Comparison of ENCODE assay signal across 31 cellular contexts in the genomic region with DNA sequence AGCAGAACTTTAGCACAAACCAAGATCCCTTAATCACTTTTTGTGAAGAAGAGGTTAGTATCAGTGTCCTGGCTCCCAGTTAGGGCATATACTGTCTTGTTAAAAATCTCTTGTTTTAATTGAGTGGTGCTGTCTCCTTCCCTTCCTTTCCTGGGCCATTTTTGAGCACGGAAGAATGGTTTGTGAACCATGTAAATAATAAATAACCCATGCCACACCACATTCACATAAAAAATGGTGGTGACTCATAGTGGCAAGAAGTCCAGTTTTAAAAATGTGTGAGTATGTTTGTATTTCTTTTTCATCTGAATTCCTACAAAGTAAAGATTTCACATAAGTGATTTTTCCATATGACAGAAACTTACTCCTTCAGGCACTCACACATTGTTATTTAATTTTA. TPM values are rescaled to one million over a fixed set of nuclear protein-coding genes. Genes with fewer than 3 reads are reported as not detected.
DNase-seq lines count a peak whose midpoint lies in the region; ATAC-seq and TF ChIP-seq lines count a peak whose summit lies in the region.
"Had no signal": no experiment of that assay in that cellular context is flagged by ENCODE, and none has a peak within 500 bp of the region (broad histone marks: within the 10 kb centered on the region; RNA-seq: fewer than 3 reads in every experiment).

No MANE protein-coding gene starts in this region.

- peak; percentile 21 for DNase-seq in A172 (ENCODE audit: low spot score)
- DNase-seq in HFFc6: peak; percentile 3
- peak; percentile 42 for DNase-seq in amniotic epithelial cell (ENCODE audit: low read depth)
- peak; percentile 37 for DNase-seq in fibroblast of mammary gland (ENCODE audit: low read depth)
- DNase-seq in SHP77 (lab: John Stamatoyannopoulos, UW): no peak
- DNase-seq in activated CD4-positive, alpha-beta memory T cell treated with anti-CD3 and anti-CD28 coated beads for 36 hours: no peak
- no peak for DNase-seq in activated CD4-positive, alpha-beta T cell treated with anti-CD3 and anti-CD28 coated beads, Interleukin-2, amount 10 ng/mL, durations not matched to agents 7 days and 5 days
- DNase-seq: activated CD4-positive, alpha-beta T cell treated with anti-CD3 and anti-CD28 coated beads for 36 hours; aorta; caudate nucleus; CD4-positive, alpha-beta memory T cell; H7; left ventricle myocardium superior; midbrain; naive B cell; NCI-H146; NCI-H446; NCI-H748 treated with DMSO at 0.1 percent for 48 hours; right cardiac atrium; stimulated activated CD8-positive, alpha-beta memory T cell treated with anti-CD3 and anti-CD28 coated beads, Interleukin-4, amount 100 ng/mL, for 48 hours; T-helper 9 cell; testis; uterus had no signal

- H3K4me3 ChIP-seq in fibroblast of mammary gland (ENCODE audit: control insufficient read depth, low read depth, low read length): no peak overlapping the region
- H3K4me3 ChIP-seq: esophagus muscularis mucosa, GM12878, SJSA1, testis, uterus had no signal

- no peaks in the 10 kb centered on the region for H3K36me3 Mint-ChIP-seq in HFFc6 (ENCODE audit: low read depth)
- H3K36me3 Mint-ChIP-seq in activated CD4-positive, alpha-beta memory T cell treated with anti-CD3 and anti-CD28 coated beads for 36 hours: no peaks in the 10 kb centered on the region
- no peaks in the 10 kb centered on the region for H3K36me3 Mint-ChIP-seq in activated CD4-positive, alpha-beta T cell treated with anti-CD3 and anti-CD28 coated beads, Interleukin-2, amount 10 ng/mL, durations not matched to agents 7 days and 5 days (ENCODE audit: low read depth)
- H3K36me3 Mint-ChIP-seq: CD4-positive, alpha-beta memory T cell; naive B cell had no signal

- no peak overlapping the region for H3K4me3 Mint-ChIP-seq in HFFc6
- no peak overlapping the region for H3K4me3 Mint-ChIP-seq in activated CD4-positive, alpha-beta memory T cell treated with anti-CD3 and anti-CD28 coated beads for 36 hours
- H3K4me3 Mint-ChIP-seq in activated CD4-positive, alpha-beta T cell treated with anti-CD3 and anti-CD28 coated beads, Interleukin-2, amount 10 ng/mL, durations not matched to agents 7 days and 5 days: no peak overlapping the region
- H3K4me3 Mint-ChIP-seq: activated CD4-positive, alpha-beta T cell treated with anti-CD3 and anti-CD28 coated beads for 36 hours; activated naive CD8-positive, alpha-beta T cell; B cell; CD4-positive, alpha-beta memory T cell; dendritic cell treated with granulocyte-macrophage colony-stimulating factor and Interleukin-4, amounts not matched to agents 40 ng/mL and 50 ng/mL, for 4 days; naive B cell; stimulated activated naive CD8-positive, alpha-beta T cell treated with anti-CD3 and anti-CD28 coated beads, Interleukin-15, Interleukin-2, amounts not matched to agents 100 ng/mL and 50 ng/mL, for 24 hours had no signal

- POLR2A ChIA-PET in activated CD4-positive, alpha-beta memory T cell treated with anti-CD3 and anti-CD28 coated beads for 36 hours (lab: Charles Lee): no interaction called here
- POLR2A ChIA-PET in activated CD4-positive, alpha-beta T cell treated with anti-CD3 and anti-CD28 coated beads, Interleukin-2, amount 10 ng/mL, durations not matched to agents 7 days and 5 days (lab: Charles Lee): no interaction called here

- TF ChIP-seq CTCF in HFFc6 (IDR thresholded peaks at IDR 0.05) (no peak), fibroblast of mammary gland (conservative IDR thresholded peaks at IDR 0.05; ENCODE audit: control insufficient read depth, insufficient read depth, low read depth, low read length) (no peak)

- H3K27ac Mint-ChIP-seq in HFFc6: no peak overlapping the region
- no peak overlapping the region for H3K27ac Mint-ChIP-seq in activated CD4-positive, alpha-beta memory T cell treated with anti-CD3 and anti-CD28 coated beads for 36 hours
- H3K27ac Mint-ChIP-seq in activated CD4-positive, alpha-beta T cell treated with anti-CD3 and anti-CD28 coated beads, Interleukin-2, amount 10 ng/mL, durations not matched to agents 7 days and 5 days: no peak overlapping the region
- H3K27ac Mint-ChIP-seq: activated CD4-positive, alpha-beta T cell treated with anti-CD3 and anti-CD28 coated beads for 36 hours; activated naive CD8-positive, alpha-beta T cell; B cell; CD4-positive, alpha-beta memory T cell; dendritic cell treated with granulocyte-macrophage colony-stimulating factor and Interleukin-4, amounts not matched to agents 40 ng/mL and 50 ng/mL, for 4 days; naive B cell; stimulated activated naive CD8-positive, alpha-beta T cell treated with anti-CD3 and anti-CD28 coated beads, Interleukin-15, Interleukin-2, amounts not matched to agents 100 ng/mL and 50 ng/mL, for 24 hours had no signal

- intact Hi-C loops in activated CD4-positive, alpha-beta memory T cell treated with anti-CD3 and anti-CD28 coated beads for 36 hours (cut with micrococcal nuclease): no loop called here

- peaks cover 28% of the 10 kb centered on the region for H3K4me1 Mint-ChIP-seq in HFFc6 (ENCODE audit: low read depth)
- H3K4me1 Mint-ChIP-seq in activated CD4-positive, alpha-beta memory T cell treated with anti-CD3 and anti-CD28 coated beads for 36 hours (ENCODE audit: low read depth): no peaks in the 10 kb centered on the region
- H3K4me1 Mint-ChIP-seq in activated CD4-positive, alpha-beta T cell treated with anti-CD3 and anti-CD28 coated beads, Interleukin-2, amount 10 ng/mL, durations not matched to agents 7 days and 5 days: no peaks in the 10 kb centered on the region
- H3K4me1 Mint-ChIP-seq: activated CD4-positive, alpha-beta T cell treated with anti-CD3 and anti-CD28 coated beads for 36 hours; B cell; CD4-positive, alpha-beta memory T cell; naive B cell had no signal

- CTCF ChIA-PET in activated CD4-positive, alpha-beta memory T cell treated with anti-CD3 and anti-CD28 coated beads for 36 hours (lab: Charles Lee): no interaction called here
- CTCF ChIA-PET in activated CD4-positive, alpha-beta T cell treated with anti-CD3 and anti-CD28 coated beads, Interleukin-2, amount 10 ng/mL, durations not matched to agents 7 days and 5 days (lab: Charles Lee): no interaction called here

- H3K9me3 Mint-ChIP-seq in HFFc6: no peaks in the 10 kb centered on the region
- no peaks in the 10 kb centered on the region for H3K9me3 Mint-ChIP-seq in activated CD4-positive, alpha-beta memory T cell treated with anti-CD3 and anti-CD28 coated beads for 36 hours
- no peaks in the 10 kb centered on the region for H3K9me3 Mint-ChIP-seq in activated CD4-positive, alpha-beta T cell treated with anti-CD3 and anti-CD28 coated beads, Interleukin-2, amount 10 ng/mL, durations not matched to agents 7 days and 5 days
- H3K9me3 Mint-ChIP-seq: dendritic cell treated with granulocyte-macrophage colony-stimulating factor and Interleukin-4, amounts not matched to agents 40 ng/mL and 50 ng/mL, for 4 days; naive B cell; stimulated activated naive CD8-positive, alpha-beta T cell treated with anti-CD3 and anti-CD28 coated beads, Interleukin-15, Interleukin-2, amounts not matched to agents 100 ng/mL and 50 ng/mL, for 24 hours had no signal

- no peak for ATAC-seq in HG03571 (IDR thresholded peaks at IDR 0.05; ENCODE audit: unreplicated experiment)
- ATAC-seq: activated CD4-positive, alpha-beta T cell treated with anti-CD3 and anti-CD28 coated beads for 36 hours; GM12878; left ventricle myocardium superior; right cardiac atrium had no signal

- peaks cover 14% of the 10 kb centered on the region for H3K27me3 Mint-ChIP-seq in HFFc6 (ENCODE audit: insufficient read depth)
- H3K27me3 Mint-ChIP-seq in activated CD4-positive, alpha-beta memory T cell treated with anti-CD3 and anti-CD28 coated beads for 36 hours: peaks cover 8% of the 10 kb centered on the region
- H3K27me3 Mint-ChIP-seq in activated CD4-positive, alpha-beta T cell treated with anti-CD3 and anti-CD28 coated beads, Interleukin-2, amount 10 ng/mL, durations not matched to agents 7 days and 5 days: peaks cover 6% of the 10 kb centered on the region

RNA-seq across cellular contexts. Expression of a gene that starts 59.1 kb away (rescaled TPM):
- 9.1 and 11.3 TPM in 2 replicates for total RNA-seq in A172 (2014; rRNA removed; shearing (Covaris generic))
- total RNA-seq in HFFc6 (2021; fragmentation: NEBNext Ultra II Directional; extraction: Animal tissue kit (Norgen Biotek cat#: 25700)): 10 to 100 TPM; 39.9 to 46.0 (median 41.7) TPM
- total RNA-seq in activated CD4-positive, alpha-beta memory T cell treated with anti-CD3 and anti-CD28 coated beads for 36 hours: under 1 TPM; 0.92 to 0.97 TPM
- under 1 TPM; 0.15 to 0.29 TPM for total RNA-seq in activated CD4-positive, alpha-beta T cell treated with anti-CD3 and anti-CD28 coated beads, Interleukin-2, amount 10 ng/mL, durations not matched to agents 7 days and 5 days

Comparison
In these comparisons a context has a peak if more than half of its experiments do, and no peak if none do; other contexts are left out.
1. DNase-seq: peak in A172 (single experiment), HFFc6 (single experiment), amniotic epithelial cell (single experiment) and fibroblast of mammary gland (single experiment); none in SHP77 (0 of 2), activated CD4-positive, alpha-beta memory T cell treated with anti-CD3 and anti-CD28 coated beads for 36 hours (single experiment) and activated CD4-positive, alpha-beta T cell treated with anti-CD3 and anti-CD28 coated beads, Interleukin-2, amount 10 ng/mL, durations not matched to agents 7 days and 5 days (single experiment).